2 cellular contexts compared by ENCODE assay signal in genomic region chr1:32284777-32285176, GRCh38.
TF ChIP-seq lines count a peak whose summit lies in the region.

No MANE protein-coding gene starts in this region.

TF ChIP-seq in HEK293, 187 proteins besides CTCF, POLR2A, EP300 and RAD21:
- peak; percentile 93 for TF ChIP-seq ZNF121 (tag by site-specific recombination; IDR thresholded peaks at IDR 0.05)
- 0 out of 2 replicates have a peak, but pooled peaks have one; percentile 3 for TF ChIP-seq ZNF664 (tag by site-specific recombination; IDR thresholded peaks at IDR 0.05)
TF ChIP-seq in HEK293: peak in this region for 2; not testable (repeated sequence) for 185.

TF ChIP-seq in HepG2, 621 proteins besides CTCF, POLR2A, EP300 and RAD21:
- TF ChIP-seq ZNF121 (CRISPR knock-in tag; IDR thresholded peaks at IDR 0.05) = peak; percentile 74
